ENCODE assay signal across 18 cellular contexts in the genomic region with DNA sequence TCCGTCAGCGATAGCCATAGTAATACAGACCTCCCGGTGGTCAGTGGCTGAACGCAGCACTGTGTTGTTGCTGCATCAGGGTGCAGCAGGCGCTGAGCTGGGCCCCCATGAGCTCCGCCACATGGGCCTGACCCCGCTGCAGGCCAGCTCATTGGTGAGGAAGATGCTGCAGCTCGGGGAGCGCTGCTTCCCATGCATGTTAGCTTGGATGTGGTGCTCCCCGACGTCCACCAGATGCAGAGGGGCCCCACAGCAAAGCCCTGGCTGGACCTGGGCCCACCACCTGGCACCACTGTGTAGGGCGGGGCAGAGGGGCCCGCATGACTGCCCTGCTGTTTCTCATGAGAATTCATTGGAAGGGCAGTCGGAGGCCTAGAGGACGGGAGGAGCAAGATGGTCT.
"Had no signal": no experiment of that assay in that cellular context is flagged by ENCODE, and none has a peak within 500 bp of the region (broad histone marks: within the 10 kb centered on the region; RNA-seq: fewer than 3 reads in every experiment).

No MANE protein-coding gene starts in this region.

- H3K9me3 Mint-ChIP-seq: mesothelial cell of epicardium; naive thymus-derived CD8-positive, alpha-beta T cell had no signal

- H3K27ac Mint-ChIP-seq: mesothelial cell of epicardium, progenitor cell of endocrine pancreas had no signal

- H2AFZ ChIP-seq: parathyroid adenoma had no signal

- H3K4me3 ChIP-seq: gastrocnemius medialis, right lobe of liver, stomach, thyroid gland had no signal

- DNase-seq: cerebellar nuclear complex; cortex of kidney; foreskin fibroblast; gastrocnemius medialis; kidney; mesenchymal stem cell; naive thymus-derived CD8-positive, alpha-beta T cell; right lobe of liver; stimulated activated CD4-positive, alpha-beta T cell treated with anti-CD3 and anti-CD28 coated beads, Interleukin-15, amount 100 ng/mL, for 24 hours; stimulated activated CD4-positive, alpha-beta T cell treated with anti-CD3 and anti-CD28 coated beads, Interleukin-2, amount 100 ng/mL, for 48 hours; stimulated activated naive CD4-positive, alpha-beta T cell treated with Interleukin-2 at 50 U/mL for 16 hours; thyroid gland had no signal

- H3K27me3 ChIP-seq: gastrocnemius medialis, right lobe of liver, stomach, thyroid gland had no signal

- H3K4me3 Mint-ChIP-seq: mesothelial cell of epicardium; naive thymus-derived CD8-positive, alpha-beta T cell; type B pancreatic cell had no signal

- H3K27me3 Mint-ChIP-seq: naive thymus-derived CD8-positive, alpha-beta T cell; progenitor cell of endocrine pancreas; type B pancreatic cell had no signal

- H3K4me1 ChIP-seq: gastrocnemius medialis, parathyroid adenoma, right lobe of liver, thyroid gland had no signal

- H3K9ac ChIP-seq: parathyroid adenoma had no signal

- H3K27ac ChIP-seq: epithelial cell of prostate, gastrocnemius medialis, parathyroid adenoma, right lobe of liver, stomach, thyroid gland had no signal

- H3K9me3 ChIP-seq: gastrocnemius medialis, right lobe of liver, stomach, thyroid gland had no signal

- ATAC-seq: gastrocnemius medialis; naive thymus-derived CD8-positive, alpha-beta T cell had no signal
